In the genomic region with DNA sequence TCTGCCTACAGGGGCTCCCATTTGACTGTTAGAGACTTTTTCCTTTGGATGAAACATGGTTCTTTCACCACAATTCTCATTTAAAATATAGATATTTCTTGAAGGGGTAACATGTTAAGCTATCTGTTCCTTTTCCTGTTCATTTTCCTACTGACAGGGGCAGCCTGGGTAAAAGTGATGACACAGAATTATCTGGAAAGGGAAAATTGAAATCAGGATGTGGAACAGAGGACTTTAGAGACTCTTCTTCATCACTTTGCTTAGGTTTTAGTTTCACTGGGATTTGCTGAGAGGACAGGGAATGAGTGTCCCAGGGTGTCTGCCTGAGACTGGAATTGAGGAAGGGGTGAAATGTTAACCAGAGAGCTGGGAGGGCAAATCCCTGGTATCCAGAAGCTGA, we compare ENCODE assay signal across 12 cellular contexts.
DNase-seq lines count a peak whose midpoint lies in the region; TF ChIP-seq lines count a peak whose summit lies in the region.
"Had no signal": no experiment of that assay in that cellular context is flagged by ENCODE, and none has a peak within 500 bp of the region (broad histone marks: within the 10 kb centered on the region; RNA-seq: fewer than 3 reads in every experiment).

No MANE protein-coding gene starts in this region.

- intact Hi-C loops in MCF 10A (cut with micrococcal nuclease) (loop anchor here (5.0 to 10.0 kb wide), 3 partner anchors 161 to 918 kb away; no protein-coding TSS in a partner anchor), breast epithelium (cut with DNase I; ENCODE audit: low total_unique reads) (loop anchor here (5.0 kb wide), 1 partner anchor 176 kb away; no protein-coding TSS in a partner anchor)

- no peak overlapping the region for H3K4ac ChIP-seq in mesendoderm (ENCODE audit: low read depth, low read length)

- TF ChIP-seq CTCF in MCF 10A (IDR thresholded peaks at IDR 0.05; ENCODE audit: unreplicated experiment) = no peak
- no peak for TF ChIP-seq CTCF in breast epithelium (IDR thresholded peaks at IDR 0.05)
- no peak for TF ChIP-seq CTCF in fibroblast of lung (conservative IDR thresholded peaks at IDR 0.05 in 1 of 2, IDR thresholded peaks at IDR 0.05 in 1 of 2; ENCODE audit: low read depth in 1 of 2, low read length in 2 of 2)
- no peak for TF ChIP-seq CTCF in osteoblast (IDR thresholded peaks at IDR 0.05; ENCODE audit: extremely low read depth, low read depth, low read length)

- no peak overlapping the region for H2BK5ac ChIP-seq in mesendoderm (ENCODE audit: low read length)

- H3K9me3 ChIP-seq in breast epithelium = no peaks in the 10 kb centered on the region
- no peaks in the 10 kb centered on the region for H3K9me3 ChIP-seq in fibroblast of lung (ENCODE audit: control insufficient read depth, insufficient read depth, low read depth, low read length)
- no peaks in the 10 kb centered on the region for H3K9me3 ChIP-seq in osteoblast (ENCODE audit: low read depth, low read length)
- H3K9me3 ChIP-seq: prostate gland had no signal

- H3K4me1 ChIP-seq in breast epithelium (no peaks in the 10 kb centered on the region), fibroblast of lung (ENCODE audit: control insufficient read depth, extremely low read depth, insufficient read depth, low read length) (peaks cover 2% of the 10 kb centered on the region), osteoblast (ENCODE audit: insufficient read depth, low read length) (peaks cover 12% of the 10 kb centered on the region), mesendoderm (ENCODE audit: control insufficient read depth, low read depth, low read length) (no peaks in the 10 kb centered on the region)
- H3K4me1 ChIP-seq: prostate gland had no signal

- no peak overlapping the region for H4K8ac ChIP-seq in mesendoderm (ENCODE audit: low read depth, low read length)

- H3K4me3 ChIP-seq in breast epithelium = no peak overlapping the region
- H3K4me3 ChIP-seq in fibroblast of lung (replicated peaks in 1 of 4; ENCODE audit: control extremely low read depth in 1 of 4, insufficient read depth in 1 of 4, low read depth in 3 of 4, low read length in 4 of 4) = no peak overlapping the region
- H3K4me3 ChIP-seq in osteoblast (ENCODE audit: insufficient read depth, low read length) = no peak overlapping the region
- no peak overlapping the region for H3K4me3 ChIP-seq in mesendoderm (ENCODE audit: low read length)
- H3K4me3 ChIP-seq: prostate gland had no signal

- H2AK5ac ChIP-seq in mesendoderm (ENCODE audit: low read length) = no peak overlapping the region

- H2BK15ac ChIP-seq in mesendoderm (replicated peaks; ENCODE audit: low read depth) = no peak overlapping the region

- H3K79me2 ChIP-seq in fibroblast of lung (ENCODE audit: control insufficient read depth, insufficient read depth, low read length) (no peaks in the 10 kb centered on the region), osteoblast (ENCODE audit: insufficient read depth, low read length) (no peaks in the 10 kb centered on the region), mesendoderm (ENCODE audit: control insufficient read depth, insufficient read depth, low read length) (no peaks in the 10 kb centered on the region)

- H3K9me3 Mint-ChIP-seq in MCF 10A (ENCODE audit: unreplicated experiment) = no peaks in the 10 kb centered on the region
- H3K9me3 Mint-ChIP-seq: activated T-cell treated with anti-CD3 and anti-CD28 coated beads, Interleukin-2, amount 50 U/mL, for 4 hours; T-helper 2 cell treated with Interferon-gamma antibody and Interleukin-4, amounts not matched to agents 5 μg/mL and 100 μg/mL, for 36 hours had no signal

- no peak overlapping the region for H3K18ac ChIP-seq in mesendoderm (ENCODE audit: low read length)

- TF ChIP-seq POLR2A in breast epithelium (IDR thresholded peaks at IDR 0.05) = no peak

- H3K23ac ChIP-seq in mesendoderm (ENCODE audit: low read length) = no peak overlapping the region

- H2AFZ ChIP-seq in fibroblast of lung (ENCODE audit: low read length) (peak overlapping the region; percentile 63), osteoblast (ENCODE audit: low read length) (peak overlapping the region; percentile 84)

- H2BK120ac ChIP-seq in mesendoderm (ENCODE audit: low read depth, low read length) = no peak overlapping the region

- peaks cover 21% of the 10 kb centered on the region for H3K4me1 Mint-ChIP-seq in MCF 10A (ENCODE audit: insufficient read depth, unreplicated experiment)

- no peaks in the 10 kb centered on the region for H3K27me3 ChIP-seq in breast epithelium
- H3K27me3 ChIP-seq in fibroblast of lung (ENCODE audit: control insufficient read depth, insufficient read depth, low read length) = no peaks in the 10 kb centered on the region
- H3K27me3 ChIP-seq in osteoblast (ENCODE audit: insufficient read depth, low read length) = no peaks in the 10 kb centered on the region
- H3K27me3 ChIP-seq in mesendoderm (ENCODE audit: insufficient read depth, low read length, poor library complexity) = no peaks in the 10 kb centered on the region

- H3K56ac ChIP-seq in mesendoderm (ENCODE audit: low read length) = no peak overlapping the region

- H3K4me2 ChIP-seq in fibroblast of lung (ENCODE audit: extremely low read depth, insufficient read depth, low read length) = no peak overlapping the region
- H3K4me2 ChIP-seq in osteoblast (ENCODE audit: insufficient read depth, low read length) = peak overlapping the region; percentile 79
- H3K4me2 ChIP-seq in mesendoderm (ENCODE audit: low read length) = no peak overlapping the region

- H3K79me1 ChIP-seq in mesendoderm (ENCODE audit: low read length) = no peaks in the 10 kb centered on the region

- H3K9ac ChIP-seq in fibroblast of lung (ENCODE audit: insufficient read depth, low read length) (no peak overlapping the region), mesendoderm (ENCODE audit: low read length) (no peak overlapping the region)

- no TSS peak for BruUV-seq in MCF 10A (replicated peaks; lab: Mats Ljungman, UMichigan)

- H4K20me1 ChIP-seq in fibroblast of lung (ENCODE audit: control insufficient read depth, extremely low read depth, insufficient read depth, low read length) (no peaks in the 10 kb centered on the region), osteoblast (ENCODE audit: insufficient read depth, low read length) (no peaks in the 10 kb centered on the region)

- H3K27me3 Mint-ChIP-seq in MCF 10A (ENCODE audit: insufficient read depth, unreplicated experiment) = no peaks in the 10 kb centered on the region

- peak overlapping the region; percentile 43 for H3K27ac Mint-ChIP-seq in MCF 10A (ENCODE audit: low read depth, unreplicated experiment)
- H3K27ac Mint-ChIP-seq: T-helper 2 cell treated with Interferon-gamma antibody and Interleukin-4, amounts not matched to agents 5 μg/mL and 100 μg/mL, for 36 hours had no signal

- H3K27ac ChIP-seq in breast epithelium (peak overlapping the region in 1 of 2 donors; percentile 20), fibroblast of lung (ENCODE audit: insufficient read depth, low read length) (no peak overlapping the region), osteoblast (ENCODE audit: low read depth, low read length) (peak overlapping the region; percentile 44), mesendoderm (ENCODE audit: low read depth, low read length) (no peak overlapping the region)

- no peak overlapping the region for H3K4me3 Mint-ChIP-seq in MCF 10A (ENCODE audit: unreplicated experiment)
- H3K4me3 Mint-ChIP-seq: activated T-cell treated with anti-CD3 and anti-CD28 coated beads, Interleukin-2, amount 50 U/mL, for 4 hours had no signal

- CTCF ChIA-PET in MCF 10A (lab: Yijun Ruan, JAX) = interaction anchor here (0.6 to 9.5 kb wide), 47 partner anchors 8 to 1352 kb away, joined by 3 to 270 read pairs (median 4); a partner anchor contains a TSS

- POLR2A ChIA-PET in MCF 10A (lab: Yijun Ruan, JAX) = interaction anchor here (0.8 to 3.8 kb wide), 13 partner anchors 15 to 638 kb away, joined by 3 to 31 read pairs (median 4); a partner anchor contains a TSS

- no peak overlapping the region for H4K5ac ChIP-seq in mesendoderm (ENCODE audit: low read length)

- H3K36me3 Mint-ChIP-seq in MCF 10A (ENCODE audit: insufficient read depth, unreplicated experiment) = no peaks in the 10 kb centered on the region
- H3K36me3 Mint-ChIP-seq: type B pancreatic cell had no signal

- DNase-seq in MCF 10A (ENCODE audit: unreplicated experiment) (no peak), breast epithelium (ENCODE audit: low spot score in 2 of 2) (no peak), fibroblast of lung (ENCODE audit: low read depth in 2 of 2) (no peak), osteoblast (ENCODE audit: insufficient read length, low spot score, missing footprints) (no peak), mesendoderm (no peak)
- no peak for DNase-seq in stimulated activated CD4-positive, alpha-beta T cell treated with anti-CD3 and anti-CD28 coated beads, Interleukin-2, amount 100 ng/mL, for 24 hours
- DNase-seq in activated naive CD4-positive, alpha-beta T cell treated with anti-CD3 and anti-CD28 coated beads, Interleukin-2, amount 50 U/mL, for 16 hours = no peak
- DNase-seq in activated CD8-positive, alpha-beta memory T cell treated with anti-CD3 and anti-CD28 coated beads, Interleukin-2, amount 50 U/mL, for 48 hours = no peak
- DNase-seq: activated T-cell treated with anti-CD3 and anti-CD28 coated beads, Interleukin-2, amount 50 U/mL, for 4 hours had no signal

- H3K36me3 ChIP-seq in breast epithelium (no peaks in the 10 kb centered on the region), fibroblast of lung (ENCODE audit: control insufficient read depth, insufficient read depth, low read length) (no peaks in the 10 kb centered on the region), osteoblast (ENCODE audit: insufficient read depth, low read length) (no peaks in the 10 kb centered on the region), mesendoderm (ENCODE audit: control insufficient read depth, insufficient read depth, low read length) (no peaks in the 10 kb centered on the region)
- H3K36me3 ChIP-seq: prostate gland had no signal
